In genomic region chr1:32020338-32020737, GRCh38 we compare ENCODE assay signal across 12 cellular contexts. TPM values are rescaled to one million over a fixed set of nuclear protein-coding genes. Genes with fewer than 3 reads are reported as not detected.
DNase-seq lines count a peak whose midpoint lies in the region; ATAC-seq and TF ChIP-seq lines count a peak whose summit lies in the region.
"Had no signal": no experiment of that assay in that cellular context is flagged by ENCODE, and none has a peak within 500 bp of the region (broad histone marks: within the 10 kb centered on the region; RNA-seq: fewer than 3 reads in every experiment).

No MANE protein-coding gene starts in this region.

- no peak for TF ChIP-seq CTCF in CD4-positive, alpha-beta T cell (IDR thresholded peaks at IDR 0.05)
- no peak for TF ChIP-seq CTCF in endothelial cell (IDR thresholded peaks at IDR 0.05; ENCODE audit: unreplicated experiment)
- TF ChIP-seq CTCF in neutrophil (IDR thresholded peaks at IDR 0.05), result no peak
- no peak for TF ChIP-seq CTCF in MM.1S (IDR thresholded peaks at IDR 0.05; ENCODE audit: low read length)

- H3K4me1 ChIP-seq in Karpas-422 (ENCODE audit: low read length), result peaks cover 45% of the 10 kb centered on the region
- H3K4me1 ChIP-seq in neutrophil (ENCODE audit: control insufficient read depth in 1 of 2, insufficient read depth in 1 of 2, low read depth in 1 of 2, low read length in 1 of 2), result peaks cover 18 to 23% of the 10 kb centered on the region in 2 experiments
- peaks cover 14% of the 10 kb centered on the region for H3K4me1 ChIP-seq in MM.1S (ENCODE audit: low read length)

- CTCF ChIA-PET in CD4-positive, alpha-beta T cell (lab: Charles Lee), result interaction anchor here (1.3 kb wide), 1 partner anchor 31 kb away, joined by 4 read pairs; no protein-coding TSS in a partner anchor

- H3K36me3 ChIP-seq in Karpas-422 (ENCODE audit: insufficient read depth, low read length) (peaks cover 23% of the 10 kb centered on the region; the same call in 1 of the 2 replicates), neutrophil (peaks cover 4% of the 10 kb centered on the region), MM.1S (replicated peaks; ENCODE audit: insufficient read depth, low read length) (peaks cover 8% of the 10 kb centered on the region; the same call in 1 of the 2 replicates)

- H3K4me2 ChIP-seq in Karpas-422 (ENCODE audit: low read depth, low read length, poor library complexity, severe bottlenecking), result no peak overlapping the region
- H3K4me2 ChIP-seq in MM.1S (ENCODE audit: low read depth, low read length), result no peak overlapping the region

- no peaks in the 10 kb centered on the region for H3K9me3 Mint-ChIP-seq in CD4-positive, alpha-beta T cell
- no peaks in the 10 kb centered on the region for H3K9me3 Mint-ChIP-seq in endothelial cell (ENCODE audit: unreplicated experiment)

- no peaks in the 10 kb centered on the region for H3K9me2 ChIP-seq in Karpas-422 (replicated peaks; ENCODE audit: insufficient read depth, low read length)
- no peaks in the 10 kb centered on the region for H3K9me2 ChIP-seq in MM.1S (replicated peaks; ENCODE audit: insufficient read depth, low read length)

- peak overlapping the region; percentile 45 for H3K4me3 Mint-ChIP-seq in CD4-positive, alpha-beta T cell
- peak overlapping the region; percentile 21 for H3K4me3 Mint-ChIP-seq in endothelial cell (ENCODE audit: unreplicated experiment)

- no peak overlapping the region for H3K9ac ChIP-seq in Karpas-422 (ENCODE audit: low read length)
- no peak overlapping the region for H3K9ac ChIP-seq in MM.1S (ENCODE audit: low read length)

- H3K36me3 Mint-ChIP-seq in CD4-positive, alpha-beta T cell (ENCODE audit: low read depth), result peaks cover 49% of the 10 kb centered on the region
- H3K36me3 Mint-ChIP-seq in endothelial cell (ENCODE audit: low read depth, unreplicated experiment), result peaks cover 17% of the 10 kb centered on the region

- ATAC-seq in CD4-positive, alpha-beta T cell (ENCODE audit: poor library complexity), result no peak
- no peak for ATAC-seq in GM21723 (IDR thresholded peaks at IDR 0.05; ENCODE audit: unreplicated experiment)

- POLR2A ChIA-PET in CD4-positive, alpha-beta T cell (lab: Charles Lee), result no interaction called here

- DNase-seq in CD4-positive, alpha-beta T cell, result no peak
- DNase-seq in Karpas-422 (no peak), endothelial cell (ENCODE audit: low spot score) (no peak), NCI-H1694 (lab: John Stamatoyannopoulos, UW) (no peak), MM.1S (no peak)
- DNase-seq in activated effector memory CD4-positive, alpha-beta T cell treated with Interleukin-2 at 50 U/mL for 16 hours, result no peak
- DNase-seq: activated CD4-positive, alpha-beta T cell treated with anti-CD3 and anti-CD28 coated beads for 48 hours; aorta; EL; testis had no signal

- no peaks in the 10 kb centered on the region for H3K9me3 ChIP-seq in CD4-positive, alpha-beta T cell (ENCODE audit: control insufficient read depth, low read length)
- no peaks in the 10 kb centered on the region for H3K9me3 ChIP-seq in Karpas-422 (ENCODE audit: low read length)
- H3K9me3 ChIP-seq in neutrophil, result no peaks in the 10 kb centered on the region
- no peaks in the 10 kb centered on the region for H3K9me3 ChIP-seq in MM.1S (replicated peaks; ENCODE audit: insufficient read depth, low read length)
- H3K9me3 ChIP-seq: testis had no signal

- peaks cover 61% of the 10 kb centered on the region for H3K4me1 Mint-ChIP-seq in CD4-positive, alpha-beta T cell (ENCODE audit: low read depth)
- peaks cover 35% of the 10 kb centered on the region for H3K4me1 Mint-ChIP-seq in endothelial cell (ENCODE audit: unreplicated experiment)

- H2AFZ ChIP-seq in Karpas-422 (ENCODE audit: low read length), result no peak overlapping the region
- no peak overlapping the region for H2AFZ ChIP-seq in MM.1S (ENCODE audit: low read length)

- intact Hi-C loops in CD4-positive, alpha-beta T cell (cut with DNase I, micrococcal nuclease), result no loop called here

- H3K27ac Mint-ChIP-seq in CD4-positive, alpha-beta T cell, result peak overlapping the region; percentile 67
- H3K27ac Mint-ChIP-seq in endothelial cell (ENCODE audit: unreplicated experiment), result no peak overlapping the region

- H3F3A ChIP-seq in MM.1S (ENCODE audit: insufficient read depth, low read length), result 0 out of 2 replicates have a peak, but pooled peaks cover 4% of the 10 kb centered on the region

- H4K20me1 ChIP-seq in Karpas-422 (ENCODE audit: insufficient read depth, low read depth, low read length) (peaks cover 62% of the 10 kb centered on the region), MM.1S (ENCODE audit: insufficient read depth, low read length) (peaks cover 27% of the 10 kb centered on the region)

- no peaks in the 10 kb centered on the region for H3K27me3 Mint-ChIP-seq in CD4-positive, alpha-beta T cell
- no peaks in the 10 kb centered on the region for H3K27me3 Mint-ChIP-seq in endothelial cell (ENCODE audit: unreplicated experiment)

- H3K4me3 ChIP-seq in Karpas-422 (ENCODE audit: low read length), result no peak overlapping the region
- H3K4me3 ChIP-seq in neutrophil (ENCODE audit: low read depth in 1 of 2, low read length in 1 of 2), result no peak overlapping the region
- no peak overlapping the region for H3K4me3 ChIP-seq in MM.1S (ENCODE audit: low read length)
- H3K4me3 ChIP-seq: testis had no signal

- no peak overlapping the region for H3K27ac ChIP-seq in CD4-positive, alpha-beta T cell (ENCODE audit: low read depth, low read length)
- H3K27ac ChIP-seq in Karpas-422 (ENCODE audit: low read length), result peak overlapping the region; percentile 1; the same call in 1 of the 2 replicates
- H3K27ac ChIP-seq in neutrophil, result peak overlapping the region; percentile 47
- no peak overlapping the region for H3K27ac ChIP-seq in MM.1S (ENCODE audit: low read length)
- H3K27ac ChIP-seq: testis had no signal

- no peaks in the 10 kb centered on the region for H3K27me3 ChIP-seq in CD4-positive, alpha-beta T cell (ENCODE audit: control insufficient read depth, insufficient read depth, low read length)
- H3K27me3 ChIP-seq in Karpas-422 (ENCODE audit: low read length) (no peaks in the 10 kb centered on the region), neutrophil (no peaks in the 10 kb centered on the region), MM.1S (replicated peaks; ENCODE audit: insufficient read depth, low read length) (no peaks in the 10 kb centered on the region)
- H3K27me3 ChIP-seq: testis had no signal

- peaks cover 99% of the 10 kb centered on the region for H3K79me2 ChIP-seq in Karpas-422 (ENCODE audit: low read length)
- peaks cover 100% of the 10 kb centered on the region for H3K79me2 ChIP-seq in MM.1S (ENCODE audit: low read length)

RNA-seq across cellular contexts. Expression of gene KHDRBS1, which starts 6.7 kb away (rescaled TPM):
- total RNA-seq in CD4-positive, alpha-beta T cell, result 10 to 100 TPM; 91.6 to 94.2 TPM
- total RNA-seq in Karpas-422 (2014; rRNA removed; shearing (Covaris generic); ENCODE audit: low replicate concordance), result 70.9 and 77.5 TPM in 2 replicates
- 203 TPM for total RNA-seq in endothelial cell (ENCODE audit: unreplicated experiment)

RNA-seq across cellular contexts. Expression of gene TMEM39B, which starts 52.4 kb away (rescaled TPM):
- 1 to 10 TPM; 7.2 to 7.9 TPM for total RNA-seq in CD4-positive, alpha-beta T cell
- total RNA-seq in Karpas-422 (2014; rRNA removed; shearing (Covaris generic); ENCODE audit: low replicate concordance), result 10.3 and 11.5 TPM in 2 replicates
- total RNA-seq in endothelial cell (ENCODE audit: unreplicated experiment), result 26.9 TPM

Comparison
In these comparisons a context has a peak if more than half of its experiments do, and no peak if none do; other contexts are left out.
1. H3K27ac ChIP-seq: peak in Karpas-422 (single experiment) and neutrophil (single experiment); none in CD4-positive, alpha-beta T cell (single experiment) and MM.1S (single experiment).